In genomic region chr17:537133-537532, GRCh38 we compare ENCODE assay signal across 25 cellular contexts.
DNase-seq lines count a peak whose midpoint lies in the region; FAIRE-seq and TF ChIP-seq lines count a peak whose summit lies in the region.
"Had no signal": no experiment of that assay in that cellular context is flagged by ENCODE, and none has a peak within 500 bp of the region (broad histone marks: within the 10 kb centered on the region; RNA-seq: fewer than 3 reads in every experiment).

No MANE protein-coding gene starts in this region.

- DNase-seq in HL-60 (ENCODE audit: low read depth in 1 of 2, low spot score in 1 of 2), result no peak
- no peak for DNase-seq in astrocyte (ENCODE audit: low read depth)
- DNase-seq in mesendoderm, result peak; percentile 88
- no peak for DNase-seq in iPS-NIHi11 (ENCODE audit: low spot score)
- no peak for DNase-seq in mesothelial cell of epicardium (ENCODE audit: low spot score in 2 of 2, unreplicated experiment in 2 of 2)
- DNase-seq in NCI-H1092 treated with DMSO at 0.1 percent for 48 hours (lab: John Stamatoyannopoulos, UW), result no peak
- DNase-seq in NCI-H1417 treated with DMSO at 0.1 percent for 48 hours (lab: John Stamatoyannopoulos, UW), result no peak
- DNase-seq: DMS79 treated with DMSO at 0.1 percent for 48 hours; GDM1; H7; MV-4-11; NCI-H1436; NCI-H2029; NCI-H2171; NCI-H446; NCI-H69; NK-92 treated with Interleukin-12 subunit alpha and Interleukin-12 subunit beta, amount 100 ng/mL, for 24 hours; OCI-M1; RPMI8226; SIG-M5 had no signal

- H3K27ac ChIP-seq in BLaER1 treated with 17β-estradiol and CSF1 and Interleukin-3, amounts not matched to agents 10 nM and 100 nM, result peak overlapping the region in 9 of 11 experiments; percentile 31 to 99 (median 95); a peak in 17 of 22 replicates
- peak overlapping the region; percentile 66 for H3K27ac ChIP-seq in HL-60 (replicated peaks)
- no peak overlapping the region for H3K27ac ChIP-seq in astrocyte (ENCODE audit: low read depth, low read length)
- no peak overlapping the region for H3K27ac ChIP-seq in mesendoderm (ENCODE audit: low read depth, low read length)
- H3K27ac ChIP-seq: BLaER1 had no signal

- peak overlapping the region; percentile 30 for H3K27ac Mint-ChIP-seq in astrocyte (ENCODE audit: unreplicated experiment)
- no peak overlapping the region for H3K27ac Mint-ChIP-seq in mesothelial cell of epicardium

- H2BK15ac ChIP-seq in mesendoderm (replicated peaks; ENCODE audit: low read depth), result no peak overlapping the region

- peaks cover 43 to 71% (median 56%) of the 10 kb centered on the region in 11 experiments for H3K36me3 ChIP-seq in BLaER1 treated with 17β-estradiol and CSF1 and Interleukin-3, amounts not matched to agents 10 nM and 100 nM
- H3K36me3 ChIP-seq in astrocyte (ENCODE audit: insufficient read depth, low read length) (peaks cover 17% of the 10 kb centered on the region), mesendoderm (ENCODE audit: control insufficient read depth, insufficient read depth, low read length) (peaks cover 2% of the 10 kb centered on the region)

- no peak overlapping the region for H2BK120ac ChIP-seq in mesendoderm (ENCODE audit: low read depth, low read length)

- H3K79me1 ChIP-seq in mesendoderm (ENCODE audit: low read length), result no peaks in the 10 kb centered on the region

- H3K27me3 ChIP-seq in BLaER1 treated with 17β-estradiol and CSF1 and Interleukin-3, amounts not matched to agents 10 nM and 100 nM, result no peaks in the 10 kb centered on the region
- H3K27me3 ChIP-seq in HL-60 (ENCODE audit: insufficient read depth, poor library complexity, severe bottlenecking) (no peaks in the 10 kb centered on the region), astrocyte (ENCODE audit: insufficient read depth, low read length) (no peaks in the 10 kb centered on the region), mesendoderm (ENCODE audit: insufficient read depth, low read length, poor library complexity) (no peaks in the 10 kb centered on the region)
- H3K27me3 ChIP-seq: BLaER1 had no signal

- peaks cover 0 to 54% (median 6%) of the 10 kb centered on the region in 11 experiments; a peak in 10 of 22 replicates for H3K9me3 ChIP-seq in BLaER1 treated with 17β-estradiol and CSF1 and Interleukin-3, amounts not matched to agents 10 nM and 100 nM (replicated peaks in 1 of 11)
- H3K9me3 ChIP-seq in astrocyte (ENCODE audit: insufficient read depth, low read depth, low read length), result no peaks in the 10 kb centered on the region
- H3K9me3 ChIP-seq: BLaER1 had no signal

- 0 out of 22 replicates have a peak, but pooled peaks cover 0 to 6% (median 0%) of the 10 kb centered on the region in 11 experiments for H4K20me1 ChIP-seq in BLaER1 treated with 17β-estradiol and CSF1 and Interleukin-3, amounts not matched to agents 10 nM and 100 nM
- H4K20me1 ChIP-seq in astrocyte (ENCODE audit: insufficient read depth, low read length), result no peaks in the 10 kb centered on the region

- no CpG with 5 or more reads among the region's 14 CpGs for WGBS in mesendoderm (ENCODE audit: extremely low coverage, insufficient coverage, low lambda C conversion rate)

- H3K4me3 Mint-ChIP-seq in astrocyte (ENCODE audit: unreplicated experiment), result no peak overlapping the region
- no peak overlapping the region for H3K4me3 Mint-ChIP-seq in mesothelial cell of epicardium

- no peak overlapping the region for H2BK5ac ChIP-seq in mesendoderm (ENCODE audit: low read length)

- peak overlapping the region in 3 of 11 experiments; percentile 10 to 44 (median 20); a peak in 5 of 22 replicates for H3K9ac ChIP-seq in BLaER1 treated with 17β-estradiol and CSF1 and Interleukin-3, amounts not matched to agents 10 nM and 100 nM
- no peak overlapping the region for H3K9ac ChIP-seq in astrocyte (ENCODE audit: low read length)
- H3K9ac ChIP-seq in mesendoderm (ENCODE audit: low read length), result no peak overlapping the region
- H3K9ac ChIP-seq: BLaER1 had no signal

- H3K9me3 Mint-ChIP-seq in astrocyte (ENCODE audit: unreplicated experiment) (no peaks in the 10 kb centered on the region), mesothelial cell of epicardium (no peaks in the 10 kb centered on the region)

- no peak overlapping the region for H3K4ac ChIP-seq in mesendoderm (ENCODE audit: low read depth, low read length)

- H2AK5ac ChIP-seq in mesendoderm (ENCODE audit: low read length), result no peak overlapping the region

- 0 out of 20 replicates have a peak overlapping the region, but pooled peaks of 1 of the 10 experiments have one; percentile 13 for H3K4me3 ChIP-seq in BLaER1 treated with 17β-estradiol and CSF1 and Interleukin-3, amounts not matched to agents 10 nM and 100 nM
- H3K4me3 ChIP-seq in HL-60 (replicated peaks; ENCODE audit: insufficient read depth, low read length), result no peak overlapping the region
- H3K4me3 ChIP-seq in astrocyte (ENCODE audit: insufficient read depth, low read depth, low read length), result no peak overlapping the region
- H3K4me3 ChIP-seq in mesendoderm (ENCODE audit: low read length), result no peak overlapping the region
- H3K4me3 ChIP-seq: BLaER1, GM12878, K562 had no signal

- no peaks in the 10 kb centered on the region for H3K79me2 ChIP-seq in astrocyte (ENCODE audit: insufficient read depth, low read length)
- no peaks in the 10 kb centered on the region for H3K79me2 ChIP-seq in mesendoderm (ENCODE audit: control insufficient read depth, insufficient read depth, low read length)

- H3K27me3 Mint-ChIP-seq in astrocyte (ENCODE audit: low read depth, unreplicated experiment), result no peaks in the 10 kb centered on the region
- H3K27me3 Mint-ChIP-seq in mesothelial cell of epicardium (ENCODE audit: low read depth), result no peaks in the 10 kb centered on the region

- no peak overlapping the region for H4K8ac ChIP-seq in mesendoderm (ENCODE audit: low read depth, low read length)

- peak overlapping the region in 7 of 11 experiments; percentile 7 to 86 (median 74); a peak in 13 of 22 replicates for H3K4me2 ChIP-seq in BLaER1 treated with 17β-estradiol and CSF1 and Interleukin-3, amounts not matched to agents 10 nM and 100 nM
- no peak overlapping the region for H3K4me2 ChIP-seq in astrocyte (ENCODE audit: low read length)
- no peak overlapping the region for H3K4me2 ChIP-seq in mesendoderm (ENCODE audit: low read length)
- H3K4me2 ChIP-seq: BLaER1 had no signal

- TF ChIP-seq CTCF in HL-60 (IDR thresholded peaks at IDR 0.05; ENCODE audit: insufficient read depth, low read length) (no peak), astrocyte (IDR thresholded peaks at IDR 0.05; ENCODE audit: insufficient read depth, low read depth, low read length) (no peak), mesothelial cell of epicardium (IDR thresholded peaks at IDR 0.05; ENCODE audit: unreplicated experiment) (no peak)

- H3K36me3 Mint-ChIP-seq in astrocyte (ENCODE audit: low read depth, unreplicated experiment) (peaks cover 41% of the 10 kb centered on the region), mesothelial cell of epicardium (peaks cover 33% of the 10 kb centered on the region)

- peaks cover 70 to 99% (median 97%) of the 10 kb centered on the region in 10 experiments for H3K4me1 ChIP-seq in BLaER1 treated with 17β-estradiol and CSF1 and Interleukin-3, amounts not matched to agents 10 nM and 100 nM
- H3K4me1 ChIP-seq in astrocyte (ENCODE audit: insufficient read depth, low read length) (peaks cover 3% of the 10 kb centered on the region), mesendoderm (ENCODE audit: control insufficient read depth, low read depth, low read length) (peaks cover 2% of the 10 kb centered on the region)

- peak overlapping the region; percentile 44 for H3K56ac ChIP-seq in mesendoderm (ENCODE audit: low read length)

- H4K5ac ChIP-seq in mesendoderm (ENCODE audit: low read length), result no peak overlapping the region

- FAIRE-seq in astrocyte (lab: Jason Lieb, UNC), result no peak
- FAIRE-seq: A204.1, GM12878, K562 had no signal

- no peak overlapping the region for H3K18ac ChIP-seq in mesendoderm (ENCODE audit: low read length)

- H3K23ac ChIP-seq in mesendoderm (ENCODE audit: low read length), result no peak overlapping the region

- H2AFZ ChIP-seq in astrocyte (ENCODE audit: low read depth, low read length), result no peak overlapping the region

- H3K4me1 Mint-ChIP-seq in astrocyte (ENCODE audit: low read depth, unreplicated experiment) (peaks cover 19% of the 10 kb centered on the region), mesothelial cell of epicardium (peaks cover 7% of the 10 kb centered on the region)

Comparison
In these comparisons a context has a peak if more than half of its experiments do, and no peak if none do; other contexts are left out.
1. H3K27ac ChIP-seq: peak in BLaER1 treated with 17β-estradiol and CSF1 and Interleukin-3, amounts not matched to agents 10 nM and 100 nM (9 of 11) and HL-60 (single experiment); none in astrocyte (single experiment) and mesendoderm (single experiment).
2. H3K4me2 ChIP-seq: peak in BLaER1 treated with 17β-estradiol and CSF1 and Interleukin-3, amounts not matched to agents 10 nM and 100 nM (7 of 11); none in astrocyte (single experiment) and mesendoderm (single experiment).